10 cellular contexts compared by ENCODE assay signal in the genomic region with DNA sequence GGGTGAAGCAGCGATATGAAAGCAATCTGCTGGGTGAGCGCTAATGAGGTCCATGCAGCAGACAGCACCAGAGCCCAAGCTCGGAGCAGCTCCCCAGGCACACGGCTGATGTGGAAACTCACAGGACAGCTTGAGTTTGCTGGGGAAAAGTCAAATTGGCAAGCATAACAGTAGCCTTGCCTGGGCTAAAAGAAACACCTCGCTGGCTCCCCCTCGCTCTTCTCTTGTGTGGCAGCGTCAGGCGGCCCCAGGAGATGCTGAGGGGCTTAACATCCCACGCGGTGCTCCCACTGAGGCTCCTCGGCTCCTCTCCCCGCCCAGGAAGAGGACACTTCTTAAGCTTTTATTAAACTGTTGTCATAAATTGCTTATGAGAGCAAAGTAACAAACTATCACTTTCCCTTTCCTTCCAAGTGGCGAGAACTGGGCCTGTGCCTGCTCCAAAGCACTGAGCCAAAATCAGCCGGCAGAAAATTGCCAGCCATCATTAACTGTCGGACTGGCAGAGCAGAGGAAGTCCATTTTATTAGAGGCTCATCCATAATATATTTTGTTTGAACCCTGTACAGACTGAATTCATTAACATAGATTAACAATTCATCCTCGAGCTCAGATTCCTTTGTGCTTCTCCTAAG.
DNase-seq lines count a peak whose midpoint lies in the region; ATAC-seq and TF ChIP-seq lines count a peak whose summit lies in the region.
"Had no signal": no experiment of that assay in that cellular context is flagged by ENCODE, and none has a peak within 500 bp of the region (broad histone marks: within the 10 kb centered on the region; RNA-seq: fewer than 3 reads in every experiment).

No MANE protein-coding gene starts in this region.

- no peak for TF ChIP-seq CTCF in nephron progenitor cell (IDR thresholded peaks at IDR 0.05)

- ATAC-seq in GM19324 (IDR thresholded peaks at IDR 0.05; ENCODE audit: low FRiP score, unreplicated experiment): no peak

- peak overlapping the region; percentile 83 for H3K27ac Mint-ChIP-seq in nephron progenitor cell

- H3K4me3 Mint-ChIP-seq in nephron progenitor cell: no peak overlapping the region

- H3K4me1 Mint-ChIP-seq in nephron progenitor cell: peaks cover 24% of the 10 kb centered on the region

- DNase-seq in A172 (ENCODE audit: low spot score) (peak; percentile 7), NCI-H446 treated with DMSO at 0.1 percent for 48 hours (lab: John Stamatoyannopoulos, UW) (peak; percentile 74), fibroblast of peridontal ligament (ENCODE audit: extremely low read depth) (peak; percentile 81), nephron progenitor cell (peak; percentile 12), putamen (ENCODE audit: low spot score) (no peak), GM19238 (ENCODE audit: insufficient read length, low spot score) (no peak)
- DNase-seq in stimulated activated naive CD4-positive, alpha-beta T cell (lab: John Stamatoyannopoulos, UW): no peak
- DNase-seq: KBM-7, T-helper 1 cell had no signal

- peaks cover 7% of the 10 kb centered on the region for H3K27me3 Mint-ChIP-seq in nephron progenitor cell (ENCODE audit: low read depth, poor library complexity)

- H3K36me3 Mint-ChIP-seq in nephron progenitor cell (ENCODE audit: low read depth): peaks cover 26% of the 10 kb centered on the region

- H3K9me3 Mint-ChIP-seq in nephron progenitor cell: peaks cover 25% of the 10 kb centered on the region

Comparison
In these comparisons a context has a peak if more than half of its experiments do, and no peak if none do; other contexts are left out.
1. DNase-seq: peak in A172 (single experiment), NCI-H446 treated with DMSO at 0.1 percent for 48 hours (single experiment), fibroblast of peridontal ligament (single experiment) and nephron progenitor cell (single experiment); none in stimulated activated naive CD4-positive, alpha-beta T cell (0 of 6), putamen (single experiment) and GM19238 (single experiment).